10 cellular contexts compared by ENCODE assay signal in genomic region chr14:85534435-85534834, GRCh38. TPM values are rescaled to one million over a fixed set of nuclear protein-coding genes. Genes with fewer than 3 reads are reported as not detected.
A peak's percentile ranks its signal among the peaks of the same experiment; 100 is the strongest.
DNase-seq lines count a peak whose midpoint lies in the region; ATAC-seq, FAIRE-seq and TF ChIP-seq lines count a peak whose summit lies in the region.
"Had no signal": no experiment of that assay in that cellular context is flagged by ENCODE, and none has a peak within 500 bp of the region (broad histone marks: within the 10 kb centered on the region; RNA-seq: fewer than 3 reads in every experiment).

No MANE protein-coding gene starts in this region.

- no peak for ATAC-seq in HG02798 (IDR thresholded peaks at IDR 0.05; ENCODE audit: poor library complexity, unreplicated experiment)

- H3K4me3 Mint-ChIP-seq in progenitor cell of endocrine pancreas (ENCODE audit: low read depth) = peak overlapping the region; percentile 86

- peaks cover 39% of the 10 kb centered on the region for H3K4me1 Mint-ChIP-seq in progenitor cell of endocrine pancreas (ENCODE audit: low read depth)

- H3K27ac Mint-ChIP-seq in progenitor cell of endocrine pancreas = peak overlapping the region; percentile 73

- TF ChIP-seq CTCF in GM20000 (IDR thresholded peaks at IDR 0.05; ENCODE audit: extremely low read depth, missing control alignments) (no peak), progenitor cell of endocrine pancreas (IDR thresholded peaks at IDR 0.05; ENCODE audit: unreplicated experiment) (no peak)

- no peak for FAIRE-seq in frontal cortex (lab: Jason Lieb, UNC)

- DNase-seq in GM20000 (ENCODE audit: low spot score) (peak; percentile 9), SK-N-DZ (ENCODE audit: low spot score) (peak; percentile 44), frontal cortex (ENCODE audit: low spot score in 2 of 2) (peak; percentile 6 to 14), progenitor cell of endocrine pancreas (ENCODE audit: low spot score, unreplicated experiment) (no peak), NCI-H526 (lab: John Stamatoyannopoulos, UW) (no peak), NCI-H1436 (lab: John Stamatoyannopoulos, UW) (no peak)
- no peak for DNase-seq in stimulated activated CD4-positive, alpha-beta T cell treated with anti-CD3 and anti-CD28 coated beads, Interleukin-1b, Interleukin-23, amount 100 ng/mL, for 48 hours
- DNase-seq: activated T-cell treated with anti-CD3 and anti-CD28 coated beads, Interleukin-2, amount 50 U/mL, for 1 hour; NCI-H510A treated with DMSO at 0.1 percent for 48 hours had no signal

- H3K36me3 Mint-ChIP-seq in progenitor cell of endocrine pancreas (ENCODE audit: insufficient read depth) = peaks cover 14% of the 10 kb centered on the region

- no peaks in the 10 kb centered on the region for H3K9me3 Mint-ChIP-seq in progenitor cell of endocrine pancreas (ENCODE audit: low read depth)

- H3K27me3 Mint-ChIP-seq in progenitor cell of endocrine pancreas = peaks cover 4% of the 10 kb centered on the region

RNA-seq across cellular contexts. Expression of gene FLRT2, which starts 4.5 kb away (rescaled TPM):
- 2.9 and 4.6 TPM in 2 replicates for polyA plus RNA-seq in SK-N-DZ (2014; cell fraction: cytosol; rRNA removed)
- 22.4 and 25.8 TPM in 2 replicates for polyA plus RNA-seq in SK-N-DZ (2014; cell fraction: nucleus; rRNA removed)
- total RNA-seq in frontal cortex (84.0 TPM), progenitor cell of endocrine pancreas (312 and 318 TPM in 2 replicates)

Comparison
In these comparisons a context has a peak if more than half of its experiments do, and no peak if none do; other contexts are left out.
1. DNase-seq: peak in GM20000 (single experiment), SK-N-DZ (single experiment) and frontal cortex (2 of 2); none in progenitor cell of endocrine pancreas (single experiment), stimulated activated CD4-positive, alpha-beta T cell treated with anti-CD3 and anti-CD28 coated beads, Interleukin-1b, Interleukin-23, amount 100 ng/mL, for 48 hours (single experiment), NCI-H526 (0 of 2) and NCI-H1436 (single experiment).